18 cellular contexts compared by ENCODE assay signal in the genomic region with DNA sequence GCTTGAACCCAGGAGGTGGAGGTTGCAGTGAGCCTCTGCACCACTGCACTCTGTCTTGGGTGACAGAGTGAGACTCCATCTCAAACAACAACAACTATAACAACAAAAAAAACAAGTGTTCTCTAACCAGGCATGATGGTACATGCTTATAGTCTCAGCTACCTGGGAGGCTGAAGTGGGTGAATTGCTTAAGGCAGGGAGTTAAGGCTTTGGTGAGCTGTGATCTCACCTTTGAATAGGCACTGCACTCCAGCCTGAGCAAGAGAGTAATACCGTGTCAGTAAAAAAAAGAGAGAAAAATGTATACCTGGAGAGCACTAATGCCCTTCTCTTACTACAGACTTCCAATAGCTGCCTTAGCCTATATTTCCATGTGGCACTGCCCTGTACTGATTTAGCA.
"Had no signal": no experiment of that assay in that cellular context is flagged by ENCODE, and none has a peak within 500 bp of the region (broad histone marks: within the 10 kb centered on the region; RNA-seq: fewer than 3 reads in every experiment).

No MANE protein-coding gene starts in this region.

- H3K9me3 ChIP-seq: SJCRH30 had no signal

- DNase-seq: IMR-90, Karpas-422, KG1, MM.1S, NCI-H1092 treated with DMSO at 0.1 percent for 48 hours, NCI-H1436, NCI-H187, NCI-H2029, NCI-H2081 treated with DMSO at 0.1 percent for 48 hours, NCI-H2227 treated with DMSO at 0.1 percent for 48 hours, NCI-H524, NCI-H526 treated with DMSO at 0.1 percent for 48 hours, NCI-H774, RPMI8226, SHP77, SJCRH30 had no signal

- H3K4me1 ChIP-seq: SJCRH30 had no signal

- ATAC-seq: HepG2, SK-N-SH treated with all-trans-retinoic acid at 6 μM for 48 hours had no signal

- H3K27ac ChIP-seq: SJCRH30 had no signal

- H3K36me3 ChIP-seq: SJCRH30 had no signal

- H3K27me3 ChIP-seq: SJCRH30 had no signal

- H3K4me3 ChIP-seq: SJCRH30 had no signal
